In the genomic region with DNA sequence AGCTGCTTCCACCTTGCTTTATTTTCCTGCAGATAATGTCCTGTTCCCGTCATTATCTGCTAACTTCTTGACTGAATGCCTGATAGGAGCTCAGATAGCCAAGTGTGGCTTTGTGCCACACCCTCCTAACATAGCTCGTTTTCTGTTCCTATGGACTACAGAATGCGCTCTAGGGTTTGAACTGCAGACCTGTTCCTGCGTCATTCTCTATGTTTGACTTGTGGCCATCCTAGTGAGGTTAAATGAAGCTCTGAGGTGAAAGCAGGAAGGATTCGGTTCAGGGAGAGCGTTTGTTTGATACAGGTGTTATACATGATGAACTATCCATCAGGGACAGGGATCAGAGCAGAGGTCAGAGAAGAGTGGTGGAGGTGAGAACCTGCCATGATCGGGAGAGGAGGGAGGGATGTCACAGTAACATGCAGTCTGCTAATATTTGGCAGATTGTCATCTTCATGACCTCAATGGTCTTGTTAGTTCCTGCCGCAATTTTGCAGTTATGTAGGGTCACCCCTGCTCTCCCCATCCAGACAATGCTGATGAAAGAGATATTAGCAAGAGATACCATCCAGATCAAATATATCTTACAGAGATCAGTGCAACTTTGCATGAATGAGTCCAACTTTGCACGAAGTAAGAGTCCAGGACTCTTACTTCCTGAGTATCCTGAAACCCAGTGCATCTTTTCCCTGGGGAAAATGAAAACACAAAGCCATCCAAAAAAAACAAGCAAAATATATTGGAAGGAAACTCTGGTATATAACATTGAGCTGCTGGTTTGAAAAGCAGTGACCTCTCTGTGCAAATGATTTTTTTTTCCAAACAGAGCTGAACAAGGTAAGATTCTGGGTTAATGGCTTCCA, we compare ENCODE assay signal across 23 cellular contexts.
"Had no signal": no experiment of that assay in that cellular context is flagged by ENCODE, and none has a peak within 500 bp of the region (broad histone marks: within the 10 kb centered on the region; RNA-seq: fewer than 3 reads in every experiment).

No MANE protein-coding gene starts in this region.

- H3K4me1 Mint-ChIP-seq: brain had no signal

- ATAC-seq: activated CD8-positive, alpha-beta memory T cell treated with anti-CD3 and anti-CD28 coated beads, Interleukin-2, amount 10 ng/mL, durations not matched to agents 7 days and 5 days; foreskin keratinocyte; left ventricle myocardium superior; natural killer cell treated with Interleukin-12 subunit alpha and Interleukin-12 subunit beta and Interleukin-15 and Interleukin-18, amount 100 ng/mL, for 72 hours had no signal

- H3K4me3 Mint-ChIP-seq: activated CD4-positive, alpha-beta memory T cell treated with anti-CD3 and anti-CD28 coated beads for 36 hours; activated CD8-positive, alpha-beta memory T cell treated with anti-CD3 and anti-CD28 coated beads, Interleukin-2, amount 10 ng/mL, durations not matched to agents 7 days and 5 days; activated naive CD4-positive, alpha-beta T cell treated with anti-CD3 and anti-CD28 coated beads, Interleukin-2, amount 10 ng/mL, durations not matched to agents 7 days and 5 days; brain; dendritic cell treated with granulocyte-macrophage colony-stimulating factor and Interleukin-4, amounts not matched to agents 40 ng/mL and 50 ng/mL, for 4 days; natural killer cell treated with Interleukin-12 subunit alpha and Interleukin-12 subunit beta and Interleukin-15 and Interleukin-18, amount 100 ng/mL, for 72 hours; stimulated activated naive CD8-positive, alpha-beta T cell treated with anti-CD3 and anti-CD28 coated beads, Interleukin-15, Interleukin-2, amounts not matched to agents 100 ng/mL and 50 ng/mL, for 24 hours had no signal

- H3K4me3 ChIP-seq: adrenal gland, suprapubic skin had no signal

- H3K9me3 Mint-ChIP-seq: activated CD4-positive, alpha-beta memory T cell treated with anti-CD3 and anti-CD28 coated beads for 36 hours; activated naive CD4-positive, alpha-beta T cell treated with anti-CD3 and anti-CD28 coated beads, Interleukin-2, amount 10 ng/mL, durations not matched to agents 7 days and 5 days; dendritic cell treated with granulocyte-macrophage colony-stimulating factor and Interleukin-4, amounts not matched to agents 40 ng/mL and 50 ng/mL, for 4 days; stimulated activated naive CD8-positive, alpha-beta T cell treated with anti-CD3 and anti-CD28 coated beads, Interleukin-15, Interleukin-2, amounts not matched to agents 100 ng/mL and 50 ng/mL, for 24 hours had no signal

- H3K27ac Mint-ChIP-seq: activated CD4-positive, alpha-beta memory T cell treated with anti-CD3 and anti-CD28 coated beads for 36 hours; activated CD8-positive, alpha-beta memory T cell treated with anti-CD3 and anti-CD28 coated beads, Interleukin-2, amount 10 ng/mL, durations not matched to agents 7 days and 5 days; activated naive CD4-positive, alpha-beta T cell treated with anti-CD3 and anti-CD28 coated beads, Interleukin-2, amount 10 ng/mL, durations not matched to agents 7 days and 5 days; brain; dendritic cell treated with granulocyte-macrophage colony-stimulating factor and Interleukin-4, amounts not matched to agents 40 ng/mL and 50 ng/mL, for 4 days; natural killer cell treated with Interleukin-12 subunit alpha and Interleukin-12 subunit beta and Interleukin-15 and Interleukin-18, amount 100 ng/mL, for 72 hours; stimulated activated naive CD8-positive, alpha-beta T cell treated with anti-CD3 and anti-CD28 coated beads, Interleukin-15, Interleukin-2, amounts not matched to agents 100 ng/mL and 50 ng/mL, for 24 hours had no signal

- DNase-seq: activated CD4-positive, alpha-beta memory T cell treated with anti-CD3 and anti-CD28 coated beads for 36 hours; activated CD4-positive, alpha-beta T cell treated with anti-CD3 and anti-CD28 coated beads for 1 hour; activated CD8-positive, alpha-beta memory T cell treated with anti-CD3 and anti-CD28 coated beads, Interleukin-2, amount 10 ng/mL, durations not matched to agents 7 days and 5 days; activated naive CD4-positive, alpha-beta T cell treated with anti-CD3 and anti-CD28 coated beads, Interleukin-2, amount 10 ng/mL, durations not matched to agents 7 days and 5 days; activated T-cell treated with anti-CD3 and anti-CD28 coated beads, Interleukin-2, amount 50 U/mL, for 1 hour; adrenal gland; cerebellar nuclear complex; foreskin keratinocyte; glutamatergic neuron; left ventricle myocardium superior; mesendoderm; nucleus accumbens; posterior cingulate gyrus; retina; small intestine; T-helper 1 cell; T1000; trophoblast cell had no signal

- H3K27me3 Mint-ChIP-seq: activated CD4-positive, alpha-beta memory T cell treated with anti-CD3 and anti-CD28 coated beads for 36 hours; activated CD8-positive, alpha-beta memory T cell treated with anti-CD3 and anti-CD28 coated beads, Interleukin-2, amount 10 ng/mL, durations not matched to agents 7 days and 5 days; activated naive CD4-positive, alpha-beta T cell treated with anti-CD3 and anti-CD28 coated beads, Interleukin-2, amount 10 ng/mL, durations not matched to agents 7 days and 5 days; brain; dendritic cell treated with granulocyte-macrophage colony-stimulating factor and Interleukin-4, amounts not matched to agents 40 ng/mL and 50 ng/mL, for 4 days; natural killer cell treated with Interleukin-12 subunit alpha and Interleukin-12 subunit beta and Interleukin-15 and Interleukin-18, amount 100 ng/mL, for 72 hours; stimulated activated naive CD8-positive, alpha-beta T cell treated with anti-CD3 and anti-CD28 coated beads, Interleukin-15, Interleukin-2, amounts not matched to agents 100 ng/mL and 50 ng/mL, for 24 hours had no signal
